8 cellular contexts compared by ENCODE assay signal in the genomic region with DNA sequence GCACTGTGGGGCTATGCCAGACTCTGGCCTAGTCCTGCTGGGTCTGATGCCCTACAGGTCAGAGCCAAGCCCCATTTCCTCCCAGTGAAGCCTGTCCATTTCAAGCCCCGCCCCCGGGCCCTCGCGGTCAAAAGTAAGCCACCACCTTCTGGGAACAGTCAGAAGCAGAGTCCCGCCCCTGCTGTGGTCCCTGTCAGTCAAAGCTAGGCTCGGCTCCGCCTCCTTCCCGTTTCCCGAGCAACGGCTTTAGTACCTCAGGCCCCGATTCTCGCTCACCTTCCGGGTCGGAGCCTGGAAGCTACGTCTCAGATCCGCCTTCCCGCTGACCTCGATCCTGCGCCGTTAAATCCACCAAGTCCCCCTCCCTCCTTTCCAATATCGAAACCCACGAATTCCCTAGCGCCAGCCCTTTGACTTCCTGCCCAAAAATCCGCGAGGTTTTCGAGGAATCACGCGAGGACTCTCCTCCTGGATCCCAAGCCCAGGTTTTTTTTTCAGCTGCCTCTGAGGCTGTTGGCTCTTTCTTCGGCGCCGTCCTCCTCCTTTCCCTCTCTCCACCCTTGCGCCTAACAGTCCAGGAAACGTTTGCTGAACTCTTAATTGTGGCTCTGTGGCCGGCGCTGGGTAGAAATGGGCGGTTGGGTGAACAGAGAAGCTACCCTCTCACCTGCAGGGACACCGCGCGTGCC. TPM values are rescaled to one million over a fixed set of nuclear protein-coding genes. Genes with fewer than 3 reads are reported as not detected.
A peak's percentile ranks its signal among the peaks of the same experiment; 100 is the strongest.
DNase-seq lines count a peak whose midpoint lies in the region.

No MANE protein-coding gene starts in this region.

- H3K79me1 ChIP-seq in neuronal stem cell (ENCODE audit: low read depth, low read length): no peaks in the 10 kb centered on the region

- peaks cover 7% of the 10 kb centered on the region; the same call in 1 of the 2 replicates for H3K4me1 ChIP-seq in ES-I3 (ENCODE audit: insufficient read depth, low read length)
- H3K4me1 ChIP-seq in neuronal stem cell (ENCODE audit: control insufficient read depth in 2 of 2, insufficient read depth in 1 of 2, low read depth in 1 of 2, low read length in 2 of 2): peaks cover 14 to 21% of the 10 kb centered on the region in 2 donors
- H3K4me1 ChIP-seq in subcutaneous abdominal adipose tissue (ENCODE audit: control insufficient read depth in 5 of 5, insufficient read depth in 5 of 5, low read length in 5 of 5): peaks cover 11 to 20% (median 16%) of the 10 kb centered on the region in 5 donors

- peak overlapping the region; percentile 56 for H3K4me2 ChIP-seq in neuronal stem cell (ENCODE audit: insufficient read depth, low read length, poor library complexity, severe bottlenecking)

- DNase-seq in H7 (peak; percentile 91), MG63 (peak; percentile 98), SIG-M5 (lab: John Stamatoyannopoulos, UW) (peak; percentile 7), foreskin melanocyte (peak; percentile 97), neuronal stem cell (ENCODE audit: low spot score) (peak; percentile 94)
- DNase-seq in activated naive CD4-positive, alpha-beta T cell (lab: John Stamatoyannopoulos, UW): peak; percentile 32 to 67 (median 46)

- no peak overlapping the region for H2BK120ac ChIP-seq in neuronal stem cell (ENCODE audit: low read depth, low read length)

- H3K4ac ChIP-seq in neuronal stem cell (ENCODE audit: low read length): no peak overlapping the region

- peak overlapping the region; percentile 84 for H3K27ac ChIP-seq in neuronal stem cell (replicated peaks; ENCODE audit: low read length)
- peak overlapping the region; percentile 76 for H3K27ac ChIP-seq in subcutaneous abdominal adipose tissue (ENCODE audit: low read depth, low read length)

- H3K9ac ChIP-seq in ES-I3 (ENCODE audit: low read depth, low read length): peak overlapping the region; percentile 59
- no peak overlapping the region for H3K9ac ChIP-seq in neuronal stem cell (ENCODE audit: low read depth, low read length, poor library complexity)
- peak overlapping the region; percentile 58 to 85 (median 80) for H3K9ac ChIP-seq in subcutaneous abdominal adipose tissue (ENCODE audit: low read length in 5 of 5)

- H3K4me3 ChIP-seq in H7 (ENCODE audit: insufficient read depth, low read depth, low read length) (peak overlapping the region; percentile 66), MG63 (peak overlapping the region; percentile 61), neuronal stem cell (ENCODE audit: low read length in 2 of 2) (peak overlapping the region; percentile 52 to 77), subcutaneous abdominal adipose tissue (ENCODE audit: low read depth in 1 of 5, low read length in 5 of 5) (peak overlapping the region; percentile 60 to 88 (median 75))

- no peak overlapping the region for H3K23ac ChIP-seq in neuronal stem cell (ENCODE audit: low read depth, low read length, poor library complexity)

- H3K36me3 ChIP-seq in ES-I3 (ENCODE audit: insufficient read depth, low read length): no peaks in the 10 kb centered on the region
- H3K36me3 ChIP-seq in H7 (replicated peaks; ENCODE audit: control insufficient read depth, insufficient read depth, low read length): no peaks in the 10 kb centered on the region
- H3K36me3 ChIP-seq in MG63: peaks cover 10% of the 10 kb centered on the region
- no peaks in the 10 kb centered on the region for H3K36me3 ChIP-seq in neuronal stem cell (replicated peaks in 1 of 2; ENCODE audit: control insufficient read depth in 2 of 2, insufficient read depth in 2 of 2, low read length in 2 of 2)
- H3K36me3 ChIP-seq in subcutaneous abdominal adipose tissue (ENCODE audit: control insufficient read depth in 5 of 5, insufficient read depth in 5 of 5, low read length in 5 of 5): peaks cover 0 to 26% (median 24%) of the 10 kb centered on the region in 5 donors

- no peak overlapping the region for H4K91ac ChIP-seq in neuronal stem cell (ENCODE audit: low read depth, low read length, poor library complexity)

- no peak overlapping the region for H4K8ac ChIP-seq in neuronal stem cell (ENCODE audit: low read depth, low read length)

- H2BK15ac ChIP-seq in neuronal stem cell (ENCODE audit: low read length): no peak overlapping the region

- H2BK12ac ChIP-seq in neuronal stem cell (ENCODE audit: low read length): no peak overlapping the region

- peak overlapping the region; percentile 78 for H2AFZ ChIP-seq in neuronal stem cell (ENCODE audit: low read length)

- no peak overlapping the region for H2BK5ac ChIP-seq in neuronal stem cell (ENCODE audit: low read length)

- no CpG with 5 or more reads among the region's 39 CpGs for WGBS in neuronal stem cell (ENCODE audit: extremely low coverage in 2 of 2, insufficient read length in 2 of 2, insufficient replicate concordance in 1 of 2), 2 donors

- H2AK5ac ChIP-seq in neuronal stem cell (ENCODE audit: low read depth, low read length): no peak overlapping the region

- H3K27me3 ChIP-seq in H7 (ENCODE audit: control insufficient read depth, insufficient read depth, low read length) (peaks cover 33% of the 10 kb centered on the region), MG63 (no peaks in the 10 kb centered on the region), neuronal stem cell (ENCODE audit: control insufficient read depth in 3 of 3, insufficient read depth in 3 of 3, low read depth in 1 of 3, low read length in 3 of 3) (peaks cover 0 to 39% (median 9%) of the 10 kb centered on the region in 3 experiments), subcutaneous abdominal adipose tissue (ENCODE audit: control insufficient read depth in 5 of 5, insufficient read depth in 4 of 5, low read length in 5 of 5) (peaks cover 12 to 17% (median 14%) of the 10 kb centered on the region in 5 donors)

- no peak overlapping the region for H3K14ac ChIP-seq in neuronal stem cell (ENCODE audit: low read length)

- H3K18ac ChIP-seq in neuronal stem cell (ENCODE audit: low read length): peak overlapping the region; percentile 3

- H3K9me3 ChIP-seq in ES-I3 (ENCODE audit: control insufficient read depth, insufficient read depth, low read length) (no peaks in the 10 kb centered on the region), MG63 (no peaks in the 10 kb centered on the region), neuronal stem cell (replicated peaks in 1 of 2; ENCODE audit: control insufficient read depth in 2 of 2, insufficient read depth in 1 of 2, low read depth in 1 of 2, low read length in 2 of 2) (no peaks in the 10 kb centered on the region), subcutaneous abdominal adipose tissue (ENCODE audit: control insufficient read depth in 5 of 5, low read length in 5 of 5) (no peaks in the 10 kb centered on the region)

RNA-seq across cellular contexts. Expression of a gene that starts 11.8 kb away (rescaled TPM):
- total RNA-seq in H7 (2014; rRNA removed; shearing (Covaris generic)): 4.1 and 5.6 TPM in 2 replicates
- total RNA-seq in MG63 (2014; rRNA removed; shearing (Covaris generic); ENCODE audit: low replicate concordance): 27.4 and 38.5 TPM in 2 replicates
- polyA plus RNA-seq in neuronal stem cell (2013, experiment 1 of 2): 0.06 TPM
- 0.11 TPM for polyA plus RNA-seq in neuronal stem cell (2013, experiment 2 of 2)

RNA-seq across cellular contexts. Expression of a gene that starts 11.9 kb away (rescaled TPM):
- total RNA-seq in H7 (2014; rRNA removed; shearing (Covaris generic)): 2.3 and 5.1 TPM in 2 replicates
- 1.4 and 2.5 TPM in 2 replicates for total RNA-seq in MG63 (2014; rRNA removed; shearing (Covaris generic); ENCODE audit: low replicate concordance)
- polyA plus RNA-seq in neuronal stem cell (2013, experiment 1 of 2): 0.29 TPM
- polyA plus RNA-seq in neuronal stem cell (2013, experiment 2 of 2): 0.33 TPM

RNA-seq across cellular contexts. Expression of a gene that starts 19.0 kb away (rescaled TPM):
- total RNA-seq in H7 (2014; rRNA removed; shearing (Covaris generic)): 11.9 and 22.0 TPM in 2 replicates
- 27.7 and 54.4 TPM in 2 replicates for total RNA-seq in MG63 (2014; rRNA removed; shearing (Covaris generic); ENCODE audit: low replicate concordance)
- 3.0 TPM for polyA plus RNA-seq in neuronal stem cell (2013, experiment 1 of 2)
- 2.4 TPM for polyA plus RNA-seq in neuronal stem cell (2013, experiment 2 of 2)

RNA-seq across cellular contexts. Expression of a gene that starts 43.2 kb away (rescaled TPM):
- 107 and 108 TPM in 2 replicates for total RNA-seq in H7 (2014; rRNA removed; shearing (Covaris generic))
- 60.9 and 64.4 TPM in 2 replicates for total RNA-seq in MG63 (2014; rRNA removed; shearing (Covaris generic); ENCODE audit: low replicate concordance)
- polyA plus RNA-seq in neuronal stem cell (2013, experiment 1 of 2): 75.1 TPM
- 76.2 TPM for polyA plus RNA-seq in neuronal stem cell (2013, experiment 2 of 2)

RNA-seq across cellular contexts. Expression of a gene that starts 55.5 kb away (rescaled TPM):
- 16.0 and 19.2 TPM in 2 replicates for total RNA-seq in H7 (2014; rRNA removed; shearing (Covaris generic))
- total RNA-seq in MG63 (2014; rRNA removed; shearing (Covaris generic); ENCODE audit: low replicate concordance): 13.3 and 14.6 TPM in 2 replicates
- 7.5 TPM for polyA plus RNA-seq in neuronal stem cell (2013, experiment 1 of 2)
- polyA plus RNA-seq in neuronal stem cell (2013, experiment 2 of 2): 7.0 TPM

Comparison
In these comparisons a context has a peak if more than half of its experiments do, and no peak if none do; other contexts are left out.
1. Peak in every context shown above with its lines: DNase-seq, H3K4me3 ChIP-seq and H3K27ac ChIP-seq.
2. DNase-seq: peak in every context shown above with its lines; median percentile 98 in MG63; 97 in foreskin melanocyte; 94 in neuronal stem cell; 91 in H7; 46 in activated naive CD4-positive, alpha-beta T cell; 7 in SIG-M5.